ENCODE assay signal across 15 cellular contexts in genomic region chr12:31629756-31630732, GRCh38. TPM values are rescaled to one million over a fixed set of nuclear protein-coding genes. Genes with fewer than 3 reads are reported as not detected.
DNase-seq lines count a peak whose midpoint lies in the region; ATAC-seq and TF ChIP-seq lines count a peak whose summit lies in the region.
"Had no signal": no experiment of that assay in that cellular context is flagged by ENCODE, and none has a peak within 500 bp of the region (broad histone marks: within the 10 kb centered on the region; RNA-seq: fewer than 3 reads in every experiment).

No MANE protein-coding gene starts in this region.

- H3K27ac ChIP-seq in fibroblast of lung (ENCODE audit: insufficient read depth, low read length) = no peak overlapping the region
- no peak overlapping the region for H3K27ac ChIP-seq in PC-9
- H3K27ac ChIP-seq in transverse colon = no peak overlapping the region
- H3K27ac ChIP-seq: esophagus squamous epithelium, SK-N-MC had no signal

- no peaks in the 10 kb centered on the region for H3K9me2 ChIP-seq in PC-9 (ENCODE audit: insufficient read depth)

- no peak for TF ChIP-seq POLR2A in transverse colon (IDR thresholded peaks at IDR 0.05)

- no peak overlapping the region for H3K4me3 Mint-ChIP-seq in neural crest cell
- H3K4me3 Mint-ChIP-seq in activated CD4-positive, alpha-beta T cell treated with anti-CD3 and anti-CD28 coated beads for 36 hours = no peak overlapping the region

- H3K36me3 Mint-ChIP-seq in neural crest cell (ENCODE audit: low read depth) = no peaks in the 10 kb centered on the region
- H3K36me3 Mint-ChIP-seq in activated CD4-positive, alpha-beta T cell treated with anti-CD3 and anti-CD28 coated beads for 36 hours (ENCODE audit: low read depth) = no peaks in the 10 kb centered on the region

- H2AFZ ChIP-seq in fibroblast of lung (ENCODE audit: low read length) (no peak overlapping the region), PC-9 (no peak overlapping the region)

- TF ChIP-seq EP300 in transverse colon (IDR thresholded peaks at IDR 0.05; ENCODE audit: low read depth) = no peak

- DNase-seq in A172 (ENCODE audit: low spot score) (peak; percentile 44), NCI-H446 treated with DMSO at 0.1 percent for 48 hours (lab: John Stamatoyannopoulos, UW) (peak; percentile 60), fibroblast of lung (ENCODE audit: low read depth in 2 of 2) (peak; percentile 58 to 83), neural crest cell (ENCODE audit: low read depth, low spot score) (no peak), PC-9 (no peak), transverse colon (no peak)
- no peak for DNase-seq in activated CD4-positive, alpha-beta T cell treated with anti-CD3 and anti-CD28 coated beads for 36 hours
- DNase-seq: activated CD4-positive, alpha-beta T cell treated with anti-CD3 and anti-CD28 coated beads, Interleukin-2, amount 50 U/mL, for 48 hours; esophagus squamous epithelium; H7; NCI-H510A treated with DMSO at 0.1 percent for 48 hours; stimulated activated naive CD8-positive, alpha-beta T cell treated with anti-CD3 and anti-CD28 coated beads, Interleukin-15, Interleukin-2, amounts not matched to agents 100 U/mL and 50 U/mL, for 24 hours had no signal

- CTCF ChIA-PET in PC-9 (lab: Charles Lee) = interaction anchor here (0.6 kb wide), 1 partner anchor 505 kb away, joined by 4 read pairs; no protein-coding TSS in a partner anchor
- CTCF ChIA-PET in activated CD4-positive, alpha-beta T cell treated with anti-CD3 and anti-CD28 coated beads for 36 hours (lab: Charles Lee) = interaction anchor here (0.7 kb wide), 1 partner anchor 819 kb away, joined by 3 read pairs; no protein-coding TSS in a partner anchor

- no peak for TF ChIP-seq CTCF in fibroblast of lung (conservative IDR thresholded peaks at IDR 0.05 in 1 of 2, IDR thresholded peaks at IDR 0.05 in 1 of 2; ENCODE audit: low read depth in 1 of 2, low read length in 2 of 2)
- TF ChIP-seq CTCF in neural crest cell (conservative IDR thresholded peaks at IDR 0.05) = no peak
- no peak for TF ChIP-seq CTCF in PC-9 (conservative IDR thresholded peaks at IDR 0.05)
- TF ChIP-seq CTCF in transverse colon (IDR thresholded peaks at IDR 0.05) = no peak

- no peak for ATAC-seq in GM21423 (IDR thresholded peaks at IDR 0.05; ENCODE audit: unreplicated experiment)
- ATAC-seq in activated CD4-positive, alpha-beta T cell treated with anti-CD3 and anti-CD28 coated beads for 36 hours = no peak
- ATAC-seq: A549; stimulated activated naive CD8-positive, alpha-beta T cell treated with anti-CD3 and anti-CD28 coated beads, Interleukin-15, Interleukin-2, amounts not matched to agents 100 U/mL and 50 U/mL, for 24 hours had no signal

- no TSS peak for BruUV-seq in PC-9 (replicated peaks; lab: Mats Ljungman, UMichigan)

- H3K4me1 Mint-ChIP-seq in neural crest cell = peaks cover 44% of the 10 kb centered on the region
- peaks cover 3% of the 10 kb centered on the region for H3K4me1 Mint-ChIP-seq in activated CD4-positive, alpha-beta T cell treated with anti-CD3 and anti-CD28 coated beads for 36 hours

- H4K20me1 ChIP-seq in fibroblast of lung (ENCODE audit: control insufficient read depth, extremely low read depth, insufficient read depth, low read length) (no peaks in the 10 kb centered on the region), PC-9 (ENCODE audit: insufficient read depth) (no peaks in the 10 kb centered on the region)

- intact Hi-C loops in PC-9 (cut with micrococcal nuclease; ENCODE audit: unreplicated experiment) (no loop called here), transverse colon (cut with DNase I; ENCODE audit: low total_unique reads) (no loop called here)
- intact Hi-C loops in activated CD4-positive, alpha-beta T cell treated with anti-CD3 and anti-CD28 coated beads for 36 hours (cut with DNase I, micrococcal nuclease) = loop anchor here in 1 of 2 experiments (10.0 kb wide), 1 partner anchor 515 kb away; no protein-coding TSS in a partner anchor

- H3K27ac Mint-ChIP-seq in neural crest cell (ENCODE audit: unreplicated experiment) = peak overlapping the region; percentile 25
- H3K27ac Mint-ChIP-seq in activated CD4-positive, alpha-beta T cell treated with anti-CD3 and anti-CD28 coated beads for 36 hours = no peak overlapping the region

- H3K27me3 ChIP-seq in fibroblast of lung (ENCODE audit: control insufficient read depth, insufficient read depth, low read length) = no peaks in the 10 kb centered on the region
- H3K27me3 ChIP-seq in PC-9 (ENCODE audit: insufficient read depth, low read depth) = no peaks in the 10 kb centered on the region
- no peaks in the 10 kb centered on the region for H3K27me3 ChIP-seq in transverse colon
- H3K27me3 ChIP-seq: esophagus squamous epithelium had no signal

- no peaks in the 10 kb centered on the region for H3F3A ChIP-seq in PC-9 (ENCODE audit: insufficient read depth, low read depth)

- 66 to 68% methylated on average over 15 to 16 of the region's 16 CpGs for WGBS in transverse colon (ENCODE audit: low coverage in 1 of 2), 2 donors

- POLR2A ChIA-PET in PC-9 (lab: Charles Lee; ENCODE audit: unreplicated experiment) = no interaction called here
- POLR2A ChIA-PET in activated CD4-positive, alpha-beta T cell treated with anti-CD3 and anti-CD28 coated beads for 36 hours (lab: Charles Lee) = no interaction called here

- H3K9me3 Mint-ChIP-seq in neural crest cell = no peaks in the 10 kb centered on the region
- no peaks in the 10 kb centered on the region for H3K9me3 Mint-ChIP-seq in activated CD4-positive, alpha-beta T cell treated with anti-CD3 and anti-CD28 coated beads for 36 hours (ENCODE audit: low read depth)

- H3K36me3 ChIP-seq in fibroblast of lung (ENCODE audit: control insufficient read depth, insufficient read depth, low read length) (no peaks in the 10 kb centered on the region), PC-9 (ENCODE audit: low read depth) (no peaks in the 10 kb centered on the region), transverse colon (no peaks in the 10 kb centered on the region)
- H3K36me3 ChIP-seq: esophagus squamous epithelium had no signal

- no peaks in the 10 kb centered on the region for H3K27me3 Mint-ChIP-seq in neural crest cell (ENCODE audit: low read depth)
- H3K27me3 Mint-ChIP-seq in activated CD4-positive, alpha-beta T cell treated with anti-CD3 and anti-CD28 coated beads for 36 hours = no peaks in the 10 kb centered on the region

- peak overlapping the region in 1 of 4 experiments; percentile 11 for H3K4me3 ChIP-seq in fibroblast of lung (replicated peaks in 1 of 4; ENCODE audit: control extremely low read depth in 1 of 4, insufficient read depth in 1 of 4, low read depth in 3 of 4, low read length in 4 of 4)
- H3K4me3 ChIP-seq in PC-9 = no peak overlapping the region
- H3K4me3 ChIP-seq in transverse colon = no peak overlapping the region
- H3K4me3 ChIP-seq: A549, esophagus squamous epithelium, SK-N-MC had no signal

- H3K4me1 ChIP-seq in fibroblast of lung (ENCODE audit: control insufficient read depth, extremely low read depth, insufficient read depth, low read length) = no peaks in the 10 kb centered on the region
- H3K4me1 ChIP-seq in PC-9 (replicated peaks; ENCODE audit: insufficient read depth) = no peaks in the 10 kb centered on the region
- peaks cover 0 to 7% (median 0%) of the 10 kb centered on the region in 4 donors for H3K4me1 ChIP-seq in transverse colon
- H3K4me1 ChIP-seq: A549 had no signal

- no peak overlapping the region for H3K4me2 ChIP-seq in fibroblast of lung (ENCODE audit: extremely low read depth, insufficient read depth, low read length)
- no peak overlapping the region for H3K4me2 ChIP-seq in PC-9
- H3K4me2 ChIP-seq: A549 had no signal

- H3K9me3 ChIP-seq in fibroblast of lung (ENCODE audit: control insufficient read depth, insufficient read depth, low read depth, low read length) (no peaks in the 10 kb centered on the region), PC-9 (ENCODE audit: insufficient read depth, low read depth) (no peaks in the 10 kb centered on the region), transverse colon (no peaks in the 10 kb centered on the region)
- H3K9me3 ChIP-seq: A549, esophagus squamous epithelium had no signal

- H3K9ac ChIP-seq in fibroblast of lung (ENCODE audit: insufficient read depth, low read length) = no peak overlapping the region

- H3K79me2 ChIP-seq in fibroblast of lung (ENCODE audit: control insufficient read depth, insufficient read depth, low read length) (no peaks in the 10 kb centered on the region), PC-9 (ENCODE audit: low read depth) (no peaks in the 10 kb centered on the region)

- in situ Hi-C loops in transverse colon (cut with MboI; ENCODE audit: low pct_ligation_motif_present in 1 of 4, low pct_unique_long_range_greater_than_20kb in 1 of 4, low sequenced_read_pairs in 3 of 4) = loop anchor here in 2 of 4 donors (10.0 to 25.0 kb wide), 2 partner anchors 225 to 393 kb away; no protein-coding TSS in a partner anchor

RNA-seq across cellular contexts. Expression of gene ETFBKMT, which starts 29.4 kb away (rescaled TPM):
- 2.6 and 3.4 TPM in 2 replicates for total RNA-seq in A172 (2014; rRNA removed; shearing (Covaris generic))
- total RNA-seq in fibroblast of lung (4.4 and 6.1 TPM in 2 replicates), neural crest cell (1.3 and 2.2 TPM in 2 replicates), PC-9 (2021) (2.2 and 2.4 TPM in 2 replicates), transverse colon (1 to 10 TPM in 3 of 4 donors, under 1 TPM in 1; 0.40 to 3.8 (median 3.1) TPM)
- 1.9 and 2.8 TPM in 2 replicates for polyA plus RNA-seq in fibroblast of lung
- polyA plus RNA-seq in fibroblast of lung (2012) = 1.5 and 2.2 TPM in 2 replicates
- polyA minus RNA-seq in fibroblast of lung (ENCODE audit: low replicate concordance) = 0.90 and 1.5 TPM in 2 replicates
- total RNA-seq in activated CD4-positive, alpha-beta T cell treated with anti-CD3 and anti-CD28 coated beads for 36 hours = 1 to 10 TPM in 1 of 2 experiments, under 1 TPM in 1; 0.35 to 1.4 TPM

RNA-seq across cellular contexts. Expression of gene DENND5B, which starts 39.1 kb away (rescaled TPM):
- total RNA-seq in A172 (2014; rRNA removed; shearing (Covaris generic)) = 19.8 and 22.7 TPM in 2 replicates
- total RNA-seq in fibroblast of lung = 3.6 and 5.3 TPM in 2 replicates
- 5.6 and 6.9 TPM in 2 replicates for polyA plus RNA-seq in fibroblast of lung
- 2.7 and 3.3 TPM in 2 replicates for polyA plus RNA-seq in fibroblast of lung (2012)
- polyA minus RNA-seq in fibroblast of lung (ENCODE audit: low replicate concordance) = 8.3 and 8.4 TPM in 2 replicates
- total RNA-seq in neural crest cell = 33.2 and 33.9 TPM in 2 replicates
- total RNA-seq in PC-9 (2021) = 9.2 and 10.2 TPM in 2 replicates
- 10 to 100 TPM in 3 of 4 donors, 1 to 10 TPM in 1; 4.4 to 25.1 (median 16.3) TPM for total RNA-seq in transverse colon
- under 1 TPM; 0.32 to 0.48 TPM for total RNA-seq in activated CD4-positive, alpha-beta T cell treated with anti-CD3 and anti-CD28 coated beads for 36 hours

Comparison
In these comparisons a context has a peak if more than half of its experiments do, and no peak if none do; other contexts are left out.
1. DNase-seq: peak in A172 (single experiment), NCI-H446 treated with DMSO at 0.1 percent for 48 hours (single experiment) and fibroblast of lung (2 of 2); none in neural crest cell (single experiment), PC-9 (0 of 2), transverse colon (single experiment) and activated CD4-positive, alpha-beta T cell treated with anti-CD3 and anti-CD28 coated beads for 36 hours (single experiment).